Comparison of ENCODE assay signal across 14 cellular contexts in genomic region chr5:16737173-16737572, GRCh38.
DNase-seq lines count a peak whose midpoint lies in the region; ATAC-seq and TF ChIP-seq lines count a peak whose summit lies in the region.
"Had no signal": no experiment of that assay in that cellular context is flagged by ENCODE, and none has a peak within 500 bp of the region (broad histone marks: within the 10 kb centered on the region; RNA-seq: fewer than 3 reads in every experiment).

No MANE protein-coding gene starts in this region.

- H3K36me3 ChIP-seq in smooth muscle cell (ENCODE audit: low read depth) (peaks cover 3% of the 10 kb centered on the region), mesenchymal stem cell (ENCODE audit: control insufficient read depth in 1 of 2, insufficient read depth in 2 of 2, low read depth in 1 of 2, low read length in 2 of 2) (peaks cover 0 to 9% of the 10 kb centered on the region in 2 experiments)
- H3K36me3 ChIP-seq: ovary had no signal

- ATAC-seq in T-helper 17 cell (no peak), HG03108 (IDR thresholded peaks at IDR 0.05; ENCODE audit: unreplicated experiment) (no peak)
- ATAC-seq: CD8-positive, alpha-beta T cell had no signal

- H2BK15ac ChIP-seq in H9 (ENCODE audit: low read depth, low read length) (no peak overlapping the region), mesenchymal stem cell (ENCODE audit: low read depth, poor library complexity, severe bottlenecking) (no peak overlapping the region)

- H3K4me3 Mint-ChIP-seq in H9: peak overlapping the region; percentile 70 to 87
- no peak overlapping the region for H3K4me3 Mint-ChIP-seq in T-helper 17 cell
- H3K4me3 Mint-ChIP-seq: CD8-positive, alpha-beta T cell; T-helper 1 cell treated with Interleukin-12 subunit alpha and Interleukin-12 subunit beta and Interleukin-4 antibody, amounts not matched to agents 30 μg/mL and 1 μg/mL, for 36 hours had no signal

- H3K23me2 ChIP-seq in H9 (ENCODE audit: insufficient read length, low read depth, low read length, poor library complexity, severe bottlenecking): peaks cover 29% of the 10 kb centered on the region

- H3K79me2 ChIP-seq in H9 (ENCODE audit: insufficient read depth, low read length) (peaks cover 29% of the 10 kb centered on the region; the same call in 1 of the 2 replicates), smooth muscle cell (ENCODE audit: low read depth) (peaks cover 23% of the 10 kb centered on the region)

- H2AK5ac ChIP-seq in H9 (ENCODE audit: insufficient read length, low read length) (no peak overlapping the region), mesenchymal stem cell (ENCODE audit: low read length, severe bottlenecking) (no peak overlapping the region)

- WGBS in H9 (ENCODE audit: extremely low coverage, insufficient read length, low lambda C conversion rate): no CpG with 5 or more reads among the region's 3 CpGs
- WGBS in smooth muscle cell (ENCODE audit: low lambda C conversion rate): 13% methylated on average over 3 of the region's 3 CpGs
- WGBS in mesenchymal stem cell: 43% methylated on average over 2 of the region's 3 CpGs

- H3K4me1 ChIP-seq in H9 (ENCODE audit: insufficient read depth, low read length) (peaks cover 19% of the 10 kb centered on the region), smooth muscle cell (ENCODE audit: low read depth) (peaks cover 52% of the 10 kb centered on the region), mesenchymal stem cell (ENCODE audit: control insufficient read depth, insufficient read depth, low read depth, low read length) (peaks cover 1% of the 10 kb centered on the region)

- H3K9me3 ChIP-seq in H9 (ENCODE audit: control insufficient read depth, low read depth, low read length) (no peaks in the 10 kb centered on the region), T-helper 17 cell (ENCODE audit: control insufficient read depth, low read length, poor library complexity, severe bottlenecking) (no peaks in the 10 kb centered on the region), smooth muscle cell (replicated peaks; ENCODE audit: low read depth) (no peaks in the 10 kb centered on the region), mesenchymal stem cell (ENCODE audit: control insufficient read depth, low read length) (no peaks in the 10 kb centered on the region)
- H3K9me3 ChIP-seq: ovary had no signal

- H4K91ac ChIP-seq in H9 (ENCODE audit: insufficient read length, low read depth, low read length) (no peak overlapping the region), mesenchymal stem cell (ENCODE audit: low read length) (no peak overlapping the region)

- H3K27ac ChIP-seq in H9 (ENCODE audit: insufficient read length, low read depth, low read length) (no peak overlapping the region), smooth muscle cell (ENCODE audit: low read depth) (peak overlapping the region; percentile 92), mesenchymal stem cell (ENCODE audit: low read length, poor library complexity, severe bottlenecking) (no peak overlapping the region)
- H3K27ac ChIP-seq: KMS-11, ovary had no signal

- H2BK5ac ChIP-seq in H9 (ENCODE audit: insufficient read length, low read length) (no peak overlapping the region), mesenchymal stem cell (ENCODE audit: low read depth, low read length, poor library complexity, severe bottlenecking) (no peak overlapping the region)

- H3F3A ChIP-seq in smooth muscle cell (ENCODE audit: low read depth): peaks cover 8% of the 10 kb centered on the region

- H3K27me3 Mint-ChIP-seq in H9 (ENCODE audit: low read depth) (no peaks in the 10 kb centered on the region), T-helper 17 cell (peaks cover 86% of the 10 kb centered on the region)

- no peak overlapping the region for H2BK20ac ChIP-seq in H9 (ENCODE audit: low read depth, low read length, poor library complexity, severe bottlenecking)

- H4K20me1 ChIP-seq in H9 (ENCODE audit: control insufficient read depth, insufficient read depth, insufficient read length) (no peaks in the 10 kb centered on the region), smooth muscle cell (ENCODE audit: low read depth) (peaks cover 100% of the 10 kb centered on the region)

- H3K79me1 ChIP-seq in H9 (ENCODE audit: insufficient read depth, low read depth, low read length, poor library complexity, severe bottlenecking): peaks cover 7% of the 10 kb centered on the region
- peaks cover 17% of the 10 kb centered on the region for H3K79me1 ChIP-seq in mesenchymal stem cell (replicated peaks; ENCODE audit: low read length, poor library complexity, severe bottlenecking)

- H3K27ac Mint-ChIP-seq in H9: peak overlapping the region; percentile 92 to 96 (median 95)
- peak overlapping the region; percentile 27 for H3K27ac Mint-ChIP-seq in T-helper 17 cell
- H3K27ac Mint-ChIP-seq: CD8-positive, alpha-beta T cell; T-helper 1 cell treated with Interleukin-12 subunit alpha and Interleukin-12 subunit beta and Interleukin-4 antibody, amounts not matched to agents 30 μg/mL and 1 μg/mL, for 36 hours had no signal

- H3K18ac ChIP-seq in H9 (ENCODE audit: insufficient read length, low read depth, low read length) (no peak overlapping the region), mesenchymal stem cell (ENCODE audit: low read depth in 1 of 2, low read length in 2 of 2) (no peak overlapping the region)

- H3K9me3 Mint-ChIP-seq in H9: no peaks in the 10 kb centered on the region; a peak in 1 of 5 replicates
- H3K9me3 Mint-ChIP-seq: CD8-positive, alpha-beta T cell; T-helper 1 cell treated with Interleukin-12 subunit alpha and Interleukin-12 subunit beta and Interleukin-4 antibody, amounts not matched to agents 30 μg/mL and 1 μg/mL, for 36 hours had no signal

- no peak overlapping the region for H4K8ac ChIP-seq in H9 (replicated peaks; ENCODE audit: insufficient read length, low read depth, low read length)
- no peak overlapping the region for H4K8ac ChIP-seq in mesenchymal stem cell (ENCODE audit: low read length)

- H3K36me3 Mint-ChIP-seq in H9 (ENCODE audit: insufficient read depth in 1 of 3, low read depth in 3 of 3) (peaks cover 11 to 32% (median 19%) of the 10 kb centered on the region in 3 experiments; a peak in 6 of 7 replicates), T-helper 17 cell (ENCODE audit: low read depth) (peaks cover 2% of the 10 kb centered on the region)
- H3K36me3 Mint-ChIP-seq: CD8-positive, alpha-beta T cell had no signal

- H2BK120ac ChIP-seq in H9 (ENCODE audit: low read depth, low read length, poor library complexity, severe bottlenecking): no peak overlapping the region
- H2BK120ac ChIP-seq in mesenchymal stem cell (ENCODE audit: low read depth, low read length): no peak overlapping the region

- no peak overlapping the region for H2BK12ac ChIP-seq in H9 (ENCODE audit: insufficient read length, low read depth, low read length)
- H2BK12ac ChIP-seq in mesenchymal stem cell (ENCODE audit: low read length in 2 of 2): no peak overlapping the region

- H3K4me1 Mint-ChIP-seq in H9: peaks cover 75 to 79% of the 10 kb centered on the region in 2 experiments
- no peaks in the 10 kb centered on the region for H3K4me1 Mint-ChIP-seq in T-helper 17 cell

- no peak overlapping the region for H3K14ac ChIP-seq in H9 (ENCODE audit: insufficient read depth, low read length)
- H3K14ac ChIP-seq in mesenchymal stem cell (ENCODE audit: low read length in 2 of 2): no peak overlapping the region

- no peak overlapping the region for H3K4ac ChIP-seq in H9 (ENCODE audit: low read depth, low read length)
- H3K4ac ChIP-seq in mesenchymal stem cell (ENCODE audit: low read depth in 1 of 2, low read length in 2 of 2): no peak overlapping the region

- H3K9ac ChIP-seq in H9 (ENCODE audit: extremely low read depth, insufficient read length, low read length) (peak overlapping the region; percentile 92), smooth muscle cell (ENCODE audit: low read depth) (peak overlapping the region; percentile 53), mesenchymal stem cell (ENCODE audit: low read length) (no peak overlapping the region)
- H3K9ac ChIP-seq: KMS-11 had no signal

- H4K5ac ChIP-seq in H9 (ENCODE audit: insufficient read length, low read depth, low read length): no peak overlapping the region

- H3K56ac ChIP-seq in H9 (ENCODE audit: insufficient read length, low read depth, low read length): no peak overlapping the region

- H3K27me3 ChIP-seq in H9 (ENCODE audit: insufficient read depth, low read length) (no peaks in the 10 kb centered on the region), smooth muscle cell (ENCODE audit: low read depth) (no peaks in the 10 kb centered on the region), mesenchymal stem cell (ENCODE audit: control insufficient read depth in 1 of 2, insufficient read depth in 1 of 2, low read length in 2 of 2) (no peaks in the 10 kb centered on the region)
- H3K27me3 ChIP-seq: ovary had no signal

- peak overlapping the region; percentile 83 for H3K4me2 ChIP-seq in H9 (ENCODE audit: insufficient read depth, insufficient read length, low read length)
- H3K4me2 ChIP-seq in smooth muscle cell: peak overlapping the region; percentile 79
- no peak overlapping the region for H3K4me2 ChIP-seq in mesenchymal stem cell (ENCODE audit: low read length, poor library complexity, severe bottlenecking)
- H3K4me2 ChIP-seq: KMS-11 had no signal

- DNase-seq in H9: no peak
- no peak for DNase-seq in T-helper 17 cell
- no peak for DNase-seq in smooth muscle cell (lab: John Stamatoyannopoulos, UW; ENCODE audit: unreplicated experiment)
- no peak for DNase-seq in mesenchymal stem cell
- no peak for DNase-seq in NCI-H510A treated with DMSO at 0.1 percent for 48 hours (lab: John Stamatoyannopoulos, UW)
- DNase-seq: activated CD8-positive, alpha-beta memory T cell treated with anti-CD3 and anti-CD28 coated beads for 24 hours; activated naive CD4-positive, alpha-beta T cell treated with anti-CD3 and anti-CD28 coated beads, Interleukin-2, amount 50 U/mL, for 16 hours; CD8-positive, alpha-beta T cell; cortex of kidney; ovary had no signal

- H3T11ph ChIP-seq in H9 (ENCODE audit: low read length): no peak overlapping the region

- H3K4me3 ChIP-seq in iPS-11a (ENCODE audit: low read depth, low read length): peak overlapping the region; percentile 52
- H3K4me3 ChIP-seq in smooth muscle cell: peak overlapping the region; percentile 26
- H3K4me3 ChIP-seq in mesenchymal stem cell (ENCODE audit: insufficient read depth in 1 of 2, low read depth in 1 of 2, low read length in 2 of 2): no peak overlapping the region
- H3K4me3 ChIP-seq: ovary had no signal

- no peak overlapping the region for H2AFZ ChIP-seq in H9 (ENCODE audit: low read length)
- no peak overlapping the region for H2AFZ ChIP-seq in smooth muscle cell (ENCODE audit: low read depth)
- H2AFZ ChIP-seq in mesenchymal stem cell (ENCODE audit: low read depth, low read length): no peak overlapping the region

- TF ChIP-seq CTCF in H9 (conservative IDR thresholded peaks at IDR 0.05): no peak
- TF ChIP-seq CTCF in smooth muscle cell (IDR thresholded peaks at IDR 0.05; ENCODE audit: borderline replicate concordance, insufficient read depth, poor library complexity, severe bottlenecking): no peak

- H3K23ac ChIP-seq in H9 (ENCODE audit: insufficient read length, low read depth, low read length) (no peak overlapping the region), mesenchymal stem cell (ENCODE audit: low read length in 2 of 2) (no peak overlapping the region)

Comparison
In these comparisons a context has a peak if more than half of its experiments do, and no peak if none do; other contexts are left out.
1. H3K4me3 ChIP-seq: peak in iPS-11a (single experiment) and smooth muscle cell (single experiment); none in mesenchymal stem cell (0 of 2).